In the genomic region with DNA sequence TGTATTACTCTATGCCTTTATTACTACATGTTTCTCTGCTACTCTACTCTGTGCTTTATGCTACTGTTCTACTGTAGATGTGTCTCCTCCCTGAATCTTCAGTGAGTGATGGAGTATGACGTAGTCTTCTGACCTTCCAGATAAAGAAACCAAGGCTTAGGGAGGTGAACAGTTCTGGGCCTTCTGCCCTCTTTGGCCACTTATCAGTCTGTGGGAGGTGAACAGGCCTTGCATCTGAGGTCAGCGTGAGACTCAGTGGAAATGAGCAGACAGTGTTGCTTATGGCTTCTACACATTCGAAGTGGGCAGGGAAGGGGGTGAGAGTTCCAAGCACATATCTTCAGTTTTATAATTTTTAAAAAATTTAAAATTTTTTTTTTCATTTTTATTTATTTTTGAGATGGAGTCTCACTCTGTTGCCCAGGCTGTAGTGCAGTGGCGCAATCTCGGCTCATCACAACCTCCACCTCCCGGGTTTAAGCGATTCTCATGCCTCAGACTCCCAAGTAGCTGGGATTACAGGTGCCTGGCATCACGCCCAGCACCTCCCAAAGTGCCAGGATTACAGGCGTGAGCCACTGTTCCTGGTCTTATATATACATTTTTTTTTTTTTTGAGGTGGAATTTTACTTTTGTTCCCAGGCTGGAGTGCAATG, we compare ENCODE assay signal across 1 cellular context.
TF ChIP-seq lines count a peak whose summit lies in the region.

No MANE protein-coding gene starts in this region.

TF ChIP-seq in K562, 482 proteins besides CTCF, POLR2A, EP300 and RAD21 (continued from another document and continues in another):
- TF ChIP-seq ILF3 (IDR thresholded peaks at IDR 0.05; ENCODE audit: borderline replicate concordance) (no peak), ZNF121 (CRISPR knock-in tag; conservative IDR thresholded peaks at IDR 0.05) (peak; percentile 91), TRIM28 (IDR thresholded peaks at IDR 0.05) (no peak), TCF3 (CRISPR knock-in tag; IDR thresholded peaks at IDR 0.05) (peak; percentile 99), YBX1 (IDR thresholded peaks at IDR 0.05) (no peak), KLF6 (CRISPR knock-in tag; IDR thresholded peaks at IDR 0.05; ENCODE audit: borderline replicate concordance) (no peak), RBM39 (optimal IDR thresholded peaks at IDR 0.05; ENCODE audit: low read depth, low read length) (no peak), PURB (CRISPR knock-in tag; IDR thresholded peaks at IDR 0.05; ENCODE audit: low read depth) (no peak), KLF1 (tag; IDR thresholded peaks at IDR 0.05) (no peak), CUX1 (CRISPR knock-in tag; IDR thresholded peaks at IDR 0.05) (no peak), TCF7L2 (IDR thresholded peaks at IDR 0.05; ENCODE audit: low read depth, low read length) (no peak), RBM17 (IDR thresholded peaks at IDR 0.05; ENCODE audit: borderline replicate concordance, low read depth, low read length) (no peak), ZFPM2 (CRISPR knock-in tag; IDR thresholded peaks at IDR 0.05) (no peak), SMC3 (conservative IDR thresholded peaks at IDR 0.05; ENCODE audit: insufficient read depth, low read depth, low read length) (no peak), NFATC3 (IDR thresholded peaks at IDR 0.05) (no peak), ESRRB (CRISPR knock-in tag; IDR thresholded peaks at IDR 0.05; ENCODE audit: borderline replicate concordance) (no peak), COPS2 (conservative IDR thresholded peaks at IDR 0.05) (no peak), CCNT2 (IDR thresholded peaks at IDR 0.05; ENCODE audit: borderline replicate concordance, extremely low read depth, insufficient read length, low read depth, low read length) (no peak), MAZ (CRISPR knock-in tag; conservative IDR thresholded peaks at IDR 0.05 in 1 of 2, IDR thresholded peaks at IDR 0.05 in 1 of 2) (0 out of 4 replicates have a peak, but pooled peaks of 1 of the 2 experiments have one; percentile 28), VEZF1 (CRISPR knock-in tag; IDR thresholded peaks at IDR 0.05) (peak; percentile 63), CEBPZ (IDR thresholded peaks at IDR 0.05; ENCODE audit: borderline replicate concordance, low read depth, low read length) (no peak), HDGF (IDR thresholded peaks at IDR 0.05) (no peak), ZNF143 (CRISPR knock-in tag; IDR thresholded peaks at IDR 0.05) (no peak), RCOR1 (IDR thresholded peaks at IDR 0.05; ENCODE audit: borderline replicate concordance in 1 of 2, low read depth in 2 of 2, low read length in 2 of 2) (peak; percentile 97 to 99), NCOR1 (IDR thresholded peaks at IDR 0.05) (peak; percentile 98), ZNF717 (CRISPR knock-in tag; IDR thresholded peaks at IDR 0.05) (no peak), ZNF583 (CRISPR knock-in tag; IDR thresholded peaks at IDR 0.05) (no peak), HMG20A (CRISPR knock-in tag; conservative IDR thresholded peaks at IDR 0.05) (no peak), ZNF436 (CRISPR knock-in tag; IDR thresholded peaks at IDR 0.05) (no peak), ZNF354B (CRISPR knock-in tag; IDR thresholded peaks at IDR 0.05) (no peak), HDAC1 (IDR thresholded peaks at IDR 0.05) (peak; percentile 81 to 99; a peak in 3 of 4 replicates), ATF3 (IDR thresholded peaks at IDR 0.05) (peak; percentile 91), ATF3 (CRISPR knock-in tag; conservative IDR thresholded peaks at IDR 0.05) (peak; percentile 71; the same call in 1 of the 2 replicates), ZC3H8 (IDR thresholded peaks at IDR 0.05) (no peak), ZNF507 (tag; conservative IDR thresholded peaks at IDR 0.05) (no peak), KLF13 (tag; IDR thresholded peaks at IDR 0.05; ENCODE audit: borderline replicate concordance, low read depth) (no peak), SREBF2 (CRISPR knock-in tag; IDR thresholded peaks at IDR 0.05) (no peak), ZBTB7A (IDR thresholded peaks at IDR 0.05; ENCODE audit: borderline replicate concordance, control insufficient read depth, low read depth, low read length) (no peak), ZC3H11A (IDR thresholded peaks at IDR 0.05; ENCODE audit: low read depth, low read length) (no peak), ZNF140 (CRISPR knock-in tag; IDR thresholded peaks at IDR 0.05) (no peak), ARID1B (IDR thresholded peaks at IDR 0.05) (peak; percentile 97), ELF1 (tag; IDR thresholded peaks at IDR 0.05) (no peak), GATAD2A (IDR thresholded peaks at IDR 0.05) (peak; percentile 69), FOXP1 (CRISPR knock-in tag; IDR thresholded peaks at IDR 0.05) (no peak), ZBTB1 (CRISPR knock-in tag; IDR thresholded peaks at IDR 0.05; ENCODE audit: borderline replicate concordance, low read depth) (no peak)
- TF ChIP-seq, protein P1, sequence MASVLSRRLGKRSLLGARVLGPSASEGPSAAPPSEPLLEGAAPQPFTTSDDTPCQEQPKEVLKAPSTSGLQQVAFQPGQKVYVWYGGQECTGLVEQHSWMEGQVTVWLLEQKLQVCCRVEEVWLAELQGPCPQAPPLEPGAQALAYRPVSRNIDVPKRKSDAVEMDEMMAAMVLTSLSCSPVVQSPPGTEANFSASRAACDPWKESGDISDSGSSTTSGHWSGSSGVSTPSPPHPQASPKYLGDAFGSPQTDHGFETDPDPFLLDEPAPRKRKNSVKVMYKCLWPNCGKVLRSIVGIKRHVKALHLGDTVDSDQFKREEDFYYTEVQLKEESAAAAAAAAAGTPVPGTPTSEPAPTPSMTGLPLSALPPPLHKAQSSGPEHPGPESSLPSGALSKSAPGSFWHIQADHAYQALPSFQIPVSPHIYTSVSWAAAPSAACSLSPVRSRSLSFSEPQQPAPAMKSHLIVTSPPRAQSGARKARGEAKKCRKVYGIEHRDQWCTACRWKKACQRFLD (CRISPR knock-in tag; IDR thresholded peaks at IDR 0.05), result peak; percentile 87
- TF ChIP-seq, protein P2, sequence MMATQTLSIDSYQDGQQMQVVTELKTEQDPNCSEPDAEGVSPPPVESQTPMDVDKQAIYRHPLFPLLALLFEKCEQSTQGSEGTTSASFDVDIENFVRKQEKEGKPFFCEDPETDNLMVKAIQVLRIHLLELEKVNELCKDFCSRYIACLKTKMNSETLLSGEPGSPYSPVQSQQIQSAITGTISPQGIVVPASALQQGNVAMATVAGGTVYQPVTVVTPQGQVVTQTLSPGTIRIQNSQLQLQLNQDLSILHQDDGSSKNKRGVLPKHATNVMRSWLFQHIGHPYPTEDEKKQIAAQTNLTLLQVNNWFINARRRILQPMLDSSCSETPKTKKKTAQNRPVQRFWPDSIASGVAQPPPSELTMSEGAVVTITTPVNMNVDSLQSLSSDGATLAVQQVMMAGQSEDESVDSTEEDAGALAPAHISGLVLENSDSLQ (IDR thresholded peaks at IDR 0.05), result peak; percentile 81
- TF ChIP-seq, protein P3, sequence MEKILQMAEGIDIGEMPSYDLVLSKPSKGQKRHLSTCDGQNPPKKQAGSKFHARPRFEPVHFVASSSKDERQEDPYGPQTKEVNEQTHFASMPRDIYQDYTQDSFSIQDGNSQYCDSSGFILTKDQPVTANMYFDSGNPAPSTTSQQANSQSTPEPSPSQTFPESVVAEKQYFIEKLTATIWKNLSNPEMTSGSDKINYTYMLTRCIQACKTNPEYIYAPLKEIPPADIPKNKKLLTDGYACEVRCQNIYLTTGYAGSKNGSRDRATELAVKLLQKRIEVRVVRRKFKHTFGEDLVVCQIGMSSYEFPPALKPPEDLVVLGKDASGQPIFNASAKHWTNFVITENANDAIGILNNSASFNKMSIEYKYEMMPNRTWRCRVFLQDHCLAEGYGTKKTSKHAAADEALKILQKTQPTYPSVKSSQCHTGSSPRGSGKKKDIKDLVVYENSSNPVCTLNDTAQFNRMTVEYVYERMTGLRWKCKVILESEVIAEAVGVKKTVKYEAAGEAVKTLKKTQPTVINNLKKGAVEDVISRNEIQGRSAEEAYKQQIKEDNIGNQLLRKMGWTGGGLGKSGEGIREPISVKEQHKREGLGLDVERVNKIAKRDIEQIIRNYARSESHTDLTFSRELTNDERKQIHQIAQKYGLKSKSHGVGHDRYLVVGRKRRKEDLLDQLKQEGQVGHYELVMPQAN (IDR thresholded peaks at IDR 0.05; ENCODE audit: borderline replicate concordance), result no peak
- TF ChIP-seq, protein P4, sequence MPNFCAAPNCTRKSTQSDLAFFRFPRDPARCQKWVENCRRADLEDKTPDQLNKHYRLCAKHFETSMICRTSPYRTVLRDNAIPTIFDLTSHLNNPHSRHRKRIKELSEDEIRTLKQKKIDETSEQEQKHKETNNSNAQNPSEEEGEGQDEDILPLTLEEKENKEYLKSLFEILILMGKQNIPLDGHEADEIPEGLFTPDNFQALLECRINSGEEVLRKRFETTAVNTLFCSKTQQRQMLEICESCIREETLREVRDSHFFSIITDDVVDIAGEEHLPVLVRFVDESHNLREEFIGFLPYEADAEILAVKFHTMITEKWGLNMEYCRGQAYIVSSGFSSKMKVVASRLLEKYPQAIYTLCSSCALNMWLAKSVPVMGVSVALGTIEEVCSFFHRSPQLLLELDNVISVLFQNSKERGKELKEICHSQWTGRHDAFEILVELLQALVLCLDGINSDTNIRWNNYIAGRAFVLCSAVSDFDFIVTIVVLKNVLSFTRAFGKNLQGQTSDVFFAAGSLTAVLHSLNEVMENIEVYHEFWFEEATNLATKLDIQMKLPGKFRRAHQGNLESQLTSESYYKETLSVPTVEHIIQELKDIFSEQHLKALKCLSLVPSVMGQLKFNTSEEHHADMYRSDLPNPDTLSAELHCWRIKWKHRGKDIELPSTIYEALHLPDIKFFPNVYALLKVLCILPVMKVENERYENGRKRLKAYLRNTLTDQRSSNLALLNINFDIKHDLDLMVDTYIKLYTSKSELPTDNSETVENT (CRISPR knock-in tag; IDR thresholded peaks at IDR 0.05), result no peak
